In genomic region chr2:47964722-47965434, GRCh38 we compare ENCODE assay signal across 16 cellular contexts. TPM values are rescaled to one million over a fixed set of nuclear protein-coding genes. Genes with fewer than 3 reads are reported as not detected.
A peak's percentile ranks its signal among the peaks of the same experiment; 100 is the strongest.
DNase-seq lines count a peak whose midpoint lies in the region; ATAC-seq and TF ChIP-seq lines count a peak whose summit lies in the region.
"Had no signal": no experiment of that assay in that cellular context is flagged by ENCODE, and none has a peak within 500 bp of the region (broad histone marks: within the 10 kb centered on the region; RNA-seq: fewer than 3 reads in every experiment).

No MANE protein-coding gene starts in this region.

- ATAC-seq in GM18520 (IDR thresholded peaks at IDR 0.05; ENCODE audit: unreplicated experiment) (peak; percentile 40), PC-3 (no peak), esophagus mucosa (peak; percentile 93), left lung (no peak)
- ATAC-seq: left cardiac atrium had no signal

- no peaks in the 10 kb centered on the region for H3K79me2 ChIP-seq in PC-3 (ENCODE audit: low read length)

- H3K4me2 ChIP-seq in PC-3 (ENCODE audit: low read length) = 0 out of 2 replicates have a peak overlapping the region, but pooled peaks have one; percentile 20

- CTCF ChIA-PET in Calu3 (lab: Charles Lee) = no interaction called here
- CTCF ChIA-PET in PC-3 (lab: Charles Lee) = interaction anchor here (0.7 kb wide), 1 partner anchor 19 kb away, joined by 3 read pairs; no protein-coding TSS in a partner anchor

- H3K36me3 Mint-ChIP-seq in Calu3 (ENCODE audit: insufficient read depth, unreplicated experiment) = no peaks in the 10 kb centered on the region

- no peak overlapping the region for H3K27ac ChIP-seq in PC-3 (ENCODE audit: low read length)
- no peak overlapping the region for H3K27ac ChIP-seq in left lung
- H3K27ac ChIP-seq: dorsolateral prefrontal cortex, pancreas, VCaP had no signal

- no peak overlapping the region for H2AFZ ChIP-seq in PC-3 (ENCODE audit: low read length)

- no peaks in the 10 kb centered on the region for H3F3A ChIP-seq in PC-3 (ENCODE audit: low read length, unreplicated experiment)

- H3K9me2 ChIP-seq in PC-3 (replicated peaks; ENCODE audit: low read length) = no peaks in the 10 kb centered on the region

- H3K4me1 Mint-ChIP-seq in Calu3 (ENCODE audit: low read depth, unreplicated experiment) = peaks cover 18% of the 10 kb centered on the region

- H3K27me3 ChIP-seq in PC-3 (ENCODE audit: low read length) = peaks cover 10% of the 10 kb centered on the region; the same call in 1 of the 2 replicates
- no peaks in the 10 kb centered on the region for H3K27me3 ChIP-seq in left lung
- H3K27me3 ChIP-seq: pancreas had no signal

- intact Hi-C loops in Calu3 (cut with micrococcal nuclease; ENCODE audit: unreplicated experiment) = no loop called here
- intact Hi-C loops in PC-3 (cut with micrococcal nuclease) = no loop called here
- intact Hi-C loops in left lung (cut with DNase I) = no loop called here

- POLR2A ChIA-PET in PC-3 (lab: Charles Lee; ENCODE audit: unreplicated experiment) = no interaction called here

- H3K4me3 Mint-ChIP-seq in Calu3 (ENCODE audit: low read depth, unreplicated experiment) = no peak overlapping the region

- no peak overlapping the region for H3K9ac ChIP-seq in PC-3 (ENCODE audit: low read length)

- no peaks in the 10 kb centered on the region for H3K9me3 Mint-ChIP-seq in Calu3 (ENCODE audit: low read depth, unreplicated experiment)

- H3K4me1 ChIP-seq in PC-3 (ENCODE audit: insufficient read depth, low read length) (no peaks in the 10 kb centered on the region), left lung (no peaks in the 10 kb centered on the region)
- H3K4me1 ChIP-seq: pancreas had no signal

- no peaks in the 10 kb centered on the region for H3K9me3 ChIP-seq in PC-3 (ENCODE audit: low read length)
- no peaks in the 10 kb centered on the region for H3K9me3 ChIP-seq in left lung
- H3K9me3 ChIP-seq: pancreas had no signal

- BruUV-seq in Calu3 (replicated peaks; lab: Mats Ljungman, UMichigan) = no TSS peak
- BruUV-seq in PC-3 (replicated peaks; lab: Mats Ljungman, UMichigan) = no TSS peak

- peak; percentile 6 for DNase-seq in Calu3
- peak; percentile 20 for DNase-seq in PC-3
- DNase-seq in NCI-H1930 (lab: John Stamatoyannopoulos, UW) = no peak
- DNase-seq in NCI-H69 (lab: John Stamatoyannopoulos, UW) = no peak
- no peak for DNase-seq in AG20443 (ENCODE audit: low spot score)
- DNase-seq in left lung = no peak
- DNase-seq: dorsolateral prefrontal cortex, left cardiac atrium, NCI-H1694, NCI-H510A treated with DMSO at 0.1 percent for 48 hours, pancreas, SW 1271, trophoblast cell had no signal

- H3K27ac Mint-ChIP-seq in Calu3 (ENCODE audit: unreplicated experiment) = no peak overlapping the region

- H3K27me3 Mint-ChIP-seq in Calu3 (ENCODE audit: unreplicated experiment) = peaks cover 15% of the 10 kb centered on the region

- no peaks in the 10 kb centered on the region for H4K20me1 ChIP-seq in PC-3 (ENCODE audit: low read length)

- TF ChIP-seq CTCF in Calu3 (IDR thresholded peaks at IDR 0.05; ENCODE audit: unreplicated experiment) (no peak), PC-3 (conservative IDR thresholded peaks at IDR 0.05; ENCODE audit: low read depth, low read length) (no peak), left lung (IDR thresholded peaks at IDR 0.05) (no peak)

- no peak overlapping the region for H3K4me3 ChIP-seq in PC-3 (ENCODE audit: low read length)
- no peak overlapping the region for H3K4me3 ChIP-seq in left lung
- H3K4me3 ChIP-seq: dorsolateral prefrontal cortex, pancreas had no signal

- H3K36me3 ChIP-seq in PC-3 (ENCODE audit: low read depth, low read length) (no peaks in the 10 kb centered on the region), left lung (no peaks in the 10 kb centered on the region)
- H3K36me3 ChIP-seq: pancreas had no signal

RNA-seq across cellular contexts. Expression of gene FBXO11, which starts 58.6 kb away (rescaled TPM):
- 58.0 and 65.3 TPM in 2 replicates for total RNA-seq in Calu3 (2022)
- 34.8 and 39.6 TPM in 2 replicates for total RNA-seq in PC-3 (2014; rRNA removed)
- 37.1 TPM for total RNA-seq in esophagus mucosa
- 10 to 100 TPM; 56.2 to 68.2 TPM for total RNA-seq in left lung

Comparison
In these comparisons a context has a peak if more than half of its experiments do, and no peak if none do; other contexts are left out.
1. DNase-seq: peak in Calu3 (single experiment) and PC-3 (single experiment); none in NCI-H1930 (0 of 2), NCI-H69 (single experiment), AG20443 (single experiment) and left lung (0 of 2).
2. ATAC-seq: peak in GM18520 (single experiment) and esophagus mucosa (single experiment); none in PC-3 (single experiment) and left lung (single experiment).